12 cellular contexts compared by ENCODE assay signal in genomic region chr13:110333837-110334236, GRCh38. TPM values are rescaled to one million over a fixed set of nuclear protein-coding genes. Genes with fewer than 3 reads are reported as not detected.
"Had no signal": no experiment of that assay in that cellular context is flagged by ENCODE, and none has a peak within 500 bp of the region (broad histone marks: within the 10 kb centered on the region; RNA-seq: fewer than 3 reads in every experiment).

No MANE protein-coding gene starts in this region.

- H3K4me3 ChIP-seq: lower lobe of right lung, right lobe of liver, spleen had no signal

- H3K27ac Mint-ChIP-seq: activated CD4-positive, alpha-beta T cell treated with anti-CD3 and anti-CD28 coated beads, Interleukin-2, amount 10 ng/mL, durations not matched to agents 7 days and 5 days; activated naive CD8-positive, alpha-beta T cell treated with anti-CD3 and anti-CD28 coated beads for 36 hours; activated T-helper 1 cell treated with anti-CD3 and anti-CD28 coated beads, Interleukin-12 subunit alpha, Interleukin-12 subunit beta, Interleukin-2, Interleukin-4 antibody, amounts not matched to agents 30 ng/mL and 10 ng/mL and 1 ng/mL, durations not matched to agents 14 hours and 24 hours and 36 hours; natural killer cell; stimulated activated effector memory CD8-positive, alpha-beta T cell treated with anti-CD3 and anti-CD28 coated beads, Interleukin-12 subunit alpha, Interleukin-12 subunit beta, amount 100 ng/mL, for 72 hours; T-helper 2 cell treated with Interferon-gamma antibody and Interleukin-4, amounts not matched to agents 5 μg/mL and 100 μg/mL, for 36 hours had no signal

- H3K9me3 ChIP-seq: lower lobe of right lung, neutrophil, right lobe of liver had no signal

- H3K27ac ChIP-seq: lower lobe of right lung, neutrophil, right lobe of liver, spleen had no signal

- H3K9me3 Mint-ChIP-seq: activated naive CD8-positive, alpha-beta T cell treated with anti-CD3 and anti-CD28 coated beads for 36 hours; T-helper 2 cell treated with Interferon-gamma antibody and Interleukin-4, amounts not matched to agents 5 μg/mL and 100 μg/mL, for 36 hours had no signal

- ATAC-seq: lower lobe of right lung; natural killer cell; right lobe of liver; stimulated activated effector memory CD8-positive, alpha-beta T cell treated with anti-CD3 and anti-CD28 coated beads, Interleukin-12 subunit alpha, Interleukin-12 subunit beta, amount 100 ng/mL, for 72 hours had no signal

- H3K4me1 Mint-ChIP-seq: activated naive CD8-positive, alpha-beta T cell treated with anti-CD3 and anti-CD28 coated beads for 36 hours; natural killer cell; stimulated activated effector memory CD8-positive, alpha-beta T cell treated with anti-CD3 and anti-CD28 coated beads, Interleukin-12 subunit alpha, Interleukin-12 subunit beta, amount 100 ng/mL, for 72 hours had no signal

- H3K4me1 ChIP-seq: right lobe of liver had no signal

- H3K36me3 ChIP-seq: neutrophil, right lobe of liver had no signal

- DNase-seq: activated CD4-positive, alpha-beta T cell treated with anti-CD3 and anti-CD28 coated beads, Interleukin-2, amount 10 ng/mL, durations not matched to agents 7 days and 5 days; activated naive CD8-positive, alpha-beta T cell treated with anti-CD3 and anti-CD28 coated beads for 36 hours; amygdala; lower lobe of right lung; natural killer cell; right lobe of liver; spleen; stimulated activated CD4-positive, alpha-beta T cell treated with anti-CD3 and anti-CD28 coated beads, Interleukin-1b, Interleukin-23, amount 100 ng/mL, for 48 hours had no signal

- H3K4me3 Mint-ChIP-seq: activated CD4-positive, alpha-beta T cell treated with anti-CD3 and anti-CD28 coated beads, Interleukin-2, amount 10 ng/mL, durations not matched to agents 7 days and 5 days; activated naive CD8-positive, alpha-beta T cell treated with anti-CD3 and anti-CD28 coated beads for 36 hours; activated T-helper 1 cell treated with anti-CD3 and anti-CD28 coated beads, Interleukin-12 subunit alpha, Interleukin-12 subunit beta, Interleukin-2, Interleukin-4 antibody, amounts not matched to agents 30 ng/mL and 10 ng/mL and 1 ng/mL, durations not matched to agents 14 hours and 24 hours and 36 hours; natural killer cell; stimulated activated effector memory CD8-positive, alpha-beta T cell treated with anti-CD3 and anti-CD28 coated beads, Interleukin-12 subunit alpha, Interleukin-12 subunit beta, amount 100 ng/mL, for 72 hours; T-helper 2 cell treated with Interferon-gamma antibody and Interleukin-4, amounts not matched to agents 5 μg/mL and 100 μg/mL, for 36 hours had no signal

- H3K27me3 ChIP-seq: right lobe of liver had no signal

- H3K36me3 Mint-ChIP-seq: activated naive CD8-positive, alpha-beta T cell treated with anti-CD3 and anti-CD28 coated beads for 36 hours; natural killer cell; stimulated activated effector memory CD8-positive, alpha-beta T cell treated with anti-CD3 and anti-CD28 coated beads, Interleukin-12 subunit alpha, Interleukin-12 subunit beta, amount 100 ng/mL, for 72 hours had no signal

RNA-seq across cellular contexts. Expression of gene COL4A2, which starts 26.8 kb away (rescaled TPM):
- total RNA-seq: activated CD4-positive, alpha-beta T cell treated with anti-CD3 and anti-CD28 coated beads, Interleukin-2, amount 10 ng/mL, durations not matched to agents 7 days and 5 days; activated naive CD8-positive, alpha-beta T cell treated with anti-CD3 and anti-CD28 coated beads for 36 hours; activated T-helper 1 cell treated with anti-CD3 and anti-CD28 coated beads, Interleukin-12 subunit alpha, Interleukin-12 subunit beta, Interleukin-2, Interleukin-4 antibody, amounts not matched to agents 30 ng/mL and 10 ng/mL and 1 ng/mL, durations not matched to agents 14 hours and 24 hours and 36 hours; natural killer cell had no signal

RNA-seq across cellular contexts. Expression of gene COL4A1, which starts 26.9 kb away (rescaled TPM):
- total RNA-seq: activated naive CD8-positive, alpha-beta T cell treated with anti-CD3 and anti-CD28 coated beads for 36 hours; activated T-helper 1 cell treated with anti-CD3 and anti-CD28 coated beads, Interleukin-12 subunit alpha, Interleukin-12 subunit beta, Interleukin-2, Interleukin-4 antibody, amounts not matched to agents 30 ng/mL and 10 ng/mL and 1 ng/mL, durations not matched to agents 14 hours and 24 hours and 36 hours; natural killer cell had no signal
